In the genomic region with DNA sequence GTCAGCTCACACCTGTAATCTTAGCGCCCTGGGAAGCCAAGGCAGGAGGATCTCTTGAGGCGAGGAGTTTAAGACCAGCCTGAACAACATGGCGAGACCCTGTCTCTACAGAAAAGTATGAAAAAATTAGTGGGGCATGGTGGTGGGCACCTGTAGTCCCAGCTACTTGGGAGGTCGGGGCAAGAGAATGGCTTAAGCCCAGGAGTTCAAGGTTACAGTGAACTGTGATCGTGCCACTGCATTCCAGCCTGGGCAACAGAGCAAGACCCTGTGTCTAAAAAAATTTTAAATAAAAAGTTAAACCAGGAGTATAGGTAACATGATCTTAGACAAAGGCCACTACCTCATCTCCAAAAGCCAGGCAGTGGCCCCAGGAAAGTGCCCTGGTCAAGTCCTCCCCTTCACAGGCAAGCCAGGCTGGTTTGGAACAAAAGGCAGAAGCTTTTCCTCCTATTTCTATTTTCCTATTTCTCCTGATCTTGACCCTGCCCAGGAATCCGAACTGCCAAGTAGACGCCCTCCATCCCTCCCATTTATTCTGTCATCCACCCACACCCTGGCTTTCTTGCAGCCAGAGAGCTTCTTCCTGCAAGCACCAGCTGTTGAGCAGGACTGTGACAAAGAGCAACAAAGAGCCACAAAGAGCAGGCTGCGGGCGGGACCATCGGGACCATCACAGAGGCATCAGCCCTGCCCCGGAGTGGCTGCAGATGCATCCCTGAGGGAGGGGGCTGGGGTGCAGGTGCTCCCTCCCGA, we compare ENCODE assay signal across 1 cellular context.
TF ChIP-seq lines count a peak whose summit lies in the region.

No MANE protein-coding gene starts in this region.

TF ChIP-seq in SK-N-SH treated with all-trans-retinoic acid at 6 μM for 48 hours, 23 proteins besides CTCF, POLR2A, EP300 and RAD21 (continued from another document):
- TF ChIP-seq CSRNP3 (CRISPR knock-in tag; IDR thresholded peaks at IDR 0.05) (no peak), PPARA (CRISPR knock-in tag; IDR thresholded peaks at IDR 0.05; ENCODE audit: borderline replicate concordance) (no peak), SNAI2 (CRISPR knock-in tag; IDR thresholded peaks at IDR 0.05) (no peak), POU6F1 (CRISPR knock-in tag; IDR thresholded peaks at IDR 0.05; ENCODE audit: borderline replicate concordance, low read depth) (no peak), ESRRG (CRISPR knock-in tag; IDR thresholded peaks at IDR 0.05) (no peak)
- TF ChIP-seq, protein P1, sequence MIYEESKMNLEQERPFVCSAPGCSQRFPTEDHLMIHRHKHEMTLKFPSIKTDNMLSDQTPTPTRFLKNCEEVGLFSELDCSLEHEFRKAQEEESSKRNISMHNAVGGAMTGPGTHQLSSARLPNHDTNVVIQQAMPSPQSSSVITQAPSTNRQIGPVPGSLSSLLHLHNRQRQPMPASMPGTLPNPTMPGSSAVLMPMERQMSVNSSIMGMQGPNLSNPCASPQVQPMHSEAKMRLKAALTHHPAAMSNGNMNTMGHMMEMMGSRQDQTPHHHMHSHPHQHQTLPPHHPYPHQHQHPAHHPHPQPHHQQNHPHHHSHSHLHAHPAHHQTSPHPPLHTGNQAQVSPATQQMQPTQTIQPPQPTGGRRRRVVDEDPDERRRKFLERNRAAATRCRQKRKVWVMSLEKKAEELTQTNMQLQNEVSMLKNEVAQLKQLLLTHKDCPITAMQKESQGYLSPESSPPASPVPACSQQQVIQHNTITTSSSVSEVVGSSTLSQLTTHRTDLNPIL (CRISPR knock-in tag; IDR thresholded peaks at IDR 0.05; ENCODE audit: low read depth): no peak
TF ChIP-seq in SK-N-SH treated with all-trans-retinoic acid at 6 μM for 48 hours: peak in this region for 0.
